Comparison of ENCODE assay signal across 8 cellular contexts in genomic region chr3:28667646-28668376, GRCh38.
DNase-seq lines count a peak whose midpoint lies in the region; ATAC-seq, FAIRE-seq and TF ChIP-seq lines count a peak whose summit lies in the region.

No MANE protein-coding gene starts in this region.

- H2AFZ ChIP-seq in OCI-LY3 (ENCODE audit: low read depth, low read length), result peak overlapping the region; percentile 76

- H4K20me1 ChIP-seq in OCI-LY3 (ENCODE audit: insufficient read depth, low read length), result no peaks in the 10 kb centered on the region

- H3K27me3 Mint-ChIP-seq in activated T-cell treated with anti-CD3 and anti-CD28 coated beads, Interleukin-2, amount 50 U/mL, for 72 hours (ENCODE audit: low read depth), result peaks cover 23% of the 10 kb centered on the region
- H3K27me3 Mint-ChIP-seq in progenitor cell of endocrine pancreas, result no peaks in the 10 kb centered on the region

- H3K36me3 Mint-ChIP-seq in activated T-cell treated with anti-CD3 and anti-CD28 coated beads, Interleukin-2, amount 50 U/mL, for 72 hours (ENCODE audit: insufficient read depth in 2 of 2), result no peaks in the 10 kb centered on the region
- H3K36me3 Mint-ChIP-seq in progenitor cell of endocrine pancreas (ENCODE audit: insufficient read depth), result no peaks in the 10 kb centered on the region

- no peaks in the 10 kb centered on the region for H3K79me2 ChIP-seq in OCI-LY3 (ENCODE audit: low read length)

- no peaks in the 10 kb centered on the region for H3K9me3 Mint-ChIP-seq in activated T-cell treated with anti-CD3 and anti-CD28 coated beads, Interleukin-2, amount 50 U/mL, for 72 hours
- H3K9me3 Mint-ChIP-seq in progenitor cell of endocrine pancreas (ENCODE audit: low read depth), result no peaks in the 10 kb centered on the region

- peak overlapping the region; percentile 62 for H3K27ac ChIP-seq in OCI-LY3 (ENCODE audit: low read length)

- H3K4me2 ChIP-seq in OCI-LY3 (ENCODE audit: low read length), result peak overlapping the region; percentile 82

- H3K27me3 ChIP-seq in OCI-LY3 (ENCODE audit: low read depth, low read length), result no peaks in the 10 kb centered on the region; the same call in 1 of the 2 replicates

- peak; percentile 76 for FAIRE-seq in G401.6 (lab: Jason Lieb, UNC)

- H3K4me3 Mint-ChIP-seq in activated T-cell treated with anti-CD3 and anti-CD28 coated beads, Interleukin-2, amount 50 U/mL, for 72 hours, result peak overlapping the region; percentile 33 to 46
- no peak overlapping the region for H3K4me3 Mint-ChIP-seq in progenitor cell of endocrine pancreas (ENCODE audit: low read depth)

- H3K4me1 Mint-ChIP-seq in activated T-cell treated with anti-CD3 and anti-CD28 coated beads, Interleukin-2, amount 50 U/mL, for 72 hours (ENCODE audit: low read depth), result peaks cover 8% of the 10 kb centered on the region
- H3K4me1 Mint-ChIP-seq in progenitor cell of endocrine pancreas (ENCODE audit: low read depth), result peaks cover 25% of the 10 kb centered on the region

- no peaks in the 10 kb centered on the region for H3K36me3 ChIP-seq in OCI-LY3 (replicated peaks; ENCODE audit: low read depth, low read length)

- peak; percentile 99 for ATAC-seq in GM21526 (IDR thresholded peaks at IDR 0.05; ENCODE audit: low FRiP score, unreplicated experiment)
- ATAC-seq in activated T-cell treated with anti-CD3 and anti-CD28 coated beads, Interleukin-2, amount 50 U/mL, for 72 hours (replicated peaks in 1 of 2), result peak; percentile 92 to 95

- no peaks in the 10 kb centered on the region for H3K9me3 ChIP-seq in OCI-LY3 (ENCODE audit: insufficient read depth, low read length)

- H3K4me3 ChIP-seq in OCI-LY3 (ENCODE audit: low read length), result peak overlapping the region; percentile 62

- DNase-seq in HS-27A (ENCODE audit: low read depth) (peak; percentile 41), glomerular endothelial cell (ENCODE audit: extremely low read depth, low read depth, low spot score) (peak; percentile 52), progenitor cell of endocrine pancreas (ENCODE audit: low spot score, unreplicated experiment) (peak; percentile 56), GF-D8 (lab: John Stamatoyannopoulos, UW) (no peak)
- peak; percentile 42 to 62 for DNase-seq in activated T-cell treated with anti-CD3 and anti-CD28 coated beads, Interleukin-2, amount 50 U/mL, for 72 hours

- H3K4me1 ChIP-seq in OCI-LY3 (ENCODE audit: low read length), result peaks cover 27% of the 10 kb centered on the region

- peak; percentile 95 for TF ChIP-seq CTCF in OCI-LY3 (IDR thresholded peaks at IDR 0.05; ENCODE audit: low read depth, low read length)
- TF ChIP-seq CTCF in progenitor cell of endocrine pancreas (IDR thresholded peaks at IDR 0.05; ENCODE audit: unreplicated experiment), result peak; percentile 87

- H3K27ac Mint-ChIP-seq in activated T-cell treated with anti-CD3 and anti-CD28 coated beads, Interleukin-2, amount 50 U/mL, for 72 hours, result peak overlapping the region; percentile 40
- H3K27ac Mint-ChIP-seq in progenitor cell of endocrine pancreas, result no peak overlapping the region

- H3K9ac ChIP-seq in OCI-LY3 (ENCODE audit: low read length), result peak overlapping the region; percentile 60
